10 cellular contexts compared by ENCODE assay signal in genomic region chr1:234531181-234532132, GRCh38. TPM values are rescaled to one million over a fixed set of nuclear protein-coding genes. Genes with fewer than 3 reads are reported as not detected.
DNase-seq lines count a peak whose midpoint lies in the region; ATAC-seq and TF ChIP-seq lines count a peak whose summit lies in the region.
"Had no signal": no experiment of that assay in that cellular context is flagged by ENCODE, and none has a peak within 500 bp of the region (broad histone marks: within the 10 kb centered on the region; RNA-seq: fewer than 3 reads in every experiment).

No MANE protein-coding gene starts in this region.

- H3K27ac Mint-ChIP-seq in activated naive CD8-positive, alpha-beta T cell treated with anti-CD3 and anti-CD28 coated beads, Interleukin-2, amount 50 U/mL, for 24 hours = no peak overlapping the region
- H3K27ac Mint-ChIP-seq: T-helper 1 cell treated with Interleukin-12 subunit alpha and Interleukin-12 subunit beta and Interleukin-4 antibody, amounts not matched to agents 30 μg/mL and 1 μg/mL, for 36 hours had no signal

- no peaks in the 10 kb centered on the region for H3K36me3 Mint-ChIP-seq in activated naive CD8-positive, alpha-beta T cell treated with anti-CD3 and anti-CD28 coated beads, Interleukin-2, amount 50 U/mL, for 24 hours (ENCODE audit: low read depth)

- H3K9me2 ChIP-seq in SK-N-SH = no peaks in the 10 kb centered on the region

- WGBS in SK-N-SH (ENCODE audit: low lambda C conversion rate) = 84% methylated on average over 31 of the region's 31 CpGs

- H4K20me1 ChIP-seq in SK-N-SH (ENCODE audit: insufficient read depth) = no peaks in the 10 kb centered on the region

- CTCF ChIA-PET in SK-N-SH (lab: Yijun Ruan, JAX) = interaction anchor here (1.2 to 1.9 kb wide), 4 partner anchors 12 to 66 kb away, joined by 4 to 7 read pairs (median 6); no protein-coding TSS in a partner anchor

- no peaks in the 10 kb centered on the region for H3K27me3 ChIP-seq in SK-N-SH (ENCODE audit: insufficient read depth)

- no peaks in the 10 kb centered on the region for H3K9me3 ChIP-seq in SK-N-SH

- H3K4me3 ChIP-seq in SK-N-SH (ENCODE audit: low read depth in 2 of 2, low read length in 1 of 2) (no peak overlapping the region), fibroblast of villous mesenchyme (ENCODE audit: low read depth, low read length) (no peak overlapping the region)

- TF ChIP-seq CTCF in SK-N-SH (IDR thresholded peaks at IDR 0.05) = no peak
- TF ChIP-seq CTCF in fibroblast of villous mesenchyme (IDR thresholded peaks at IDR 0.05; ENCODE audit: insufficient read depth, low read depth, low read length) = no peak
- no peak for TF ChIP-seq CTCF in omental fat pad (IDR thresholded peaks at IDR 0.05)
- no peak for TF ChIP-seq CTCF in GM20000 (IDR thresholded peaks at IDR 0.05; ENCODE audit: extremely low read depth, missing control alignments)

- H3K4me3 Mint-ChIP-seq in activated naive CD8-positive, alpha-beta T cell treated with anti-CD3 and anti-CD28 coated beads, Interleukin-2, amount 50 U/mL, for 24 hours = no peak overlapping the region
- H3K4me3 Mint-ChIP-seq: T-helper 1 cell treated with Interleukin-12 subunit alpha and Interleukin-12 subunit beta and Interleukin-4 antibody, amounts not matched to agents 30 μg/mL and 1 μg/mL, for 36 hours had no signal

- no peaks in the 10 kb centered on the region for H3K36me3 ChIP-seq in SK-N-SH (replicated peaks in 1 of 2; ENCODE audit: control insufficient read depth in 1 of 2, insufficient read depth in 2 of 2, low read length in 1 of 2)

- peak overlapping the region; percentile 47; the same call in 1 of the 2 replicates for H3K4me2 ChIP-seq in SK-N-SH

- H3K9me3 Mint-ChIP-seq in activated naive CD8-positive, alpha-beta T cell treated with anti-CD3 and anti-CD28 coated beads, Interleukin-2, amount 50 U/mL, for 24 hours = no peaks in the 10 kb centered on the region
- H3K9me3 Mint-ChIP-seq: T-helper 1 cell treated with Interleukin-12 subunit alpha and Interleukin-12 subunit beta and Interleukin-4 antibody, amounts not matched to agents 30 μg/mL and 1 μg/mL, for 36 hours had no signal

- DNase-seq in AG08395 (ENCODE audit: low spot score) (peak; percentile 74), SK-N-SH (no peak), fibroblast of villous mesenchyme (ENCODE audit: low read depth) (peak; percentile 90), omental fat pad (ENCODE audit: low spot score) (peak; percentile 51), mucosa of gallbladder (ENCODE audit: low spot score) (no peak), GM20000 (ENCODE audit: low spot score) (no peak), NCI-H146 (lab: John Stamatoyannopoulos, UW) (no peak)
- no peak for DNase-seq in activated naive CD8-positive, alpha-beta T cell treated with anti-CD3 and anti-CD28 coated beads, Interleukin-2, amount 50 U/mL, for 24 hours
- DNase-seq: stimulated activated naive CD4-positive, alpha-beta T cell treated with Interleukin-2 at 50 U/mL for 16 hours had no signal

- peak overlapping the region; percentile 64 to 95 for H3K27ac ChIP-seq in SK-N-SH (ENCODE audit: low read depth in 2 of 2, low read length in 1 of 2)

- H3K79me2 ChIP-seq in SK-N-SH (ENCODE audit: insufficient read depth) = no peaks in the 10 kb centered on the region

- H3F3A ChIP-seq in SK-N-SH (replicated peaks; ENCODE audit: insufficient read depth) = peaks cover 25% of the 10 kb centered on the region

- peaks cover 17% of the 10 kb centered on the region for H3K4me1 Mint-ChIP-seq in activated naive CD8-positive, alpha-beta T cell treated with anti-CD3 and anti-CD28 coated beads, Interleukin-2, amount 50 U/mL, for 24 hours

- POLR2A ChIA-PET in SK-N-SH (lab: Yijun Ruan, JAX) = no interaction called here

- H3K4me1 ChIP-seq in SK-N-SH (ENCODE audit: control insufficient read depth in 1 of 2, insufficient read depth in 2 of 2, low read depth in 1 of 2, low read length in 1 of 2) = peaks cover 51 to 57% of the 10 kb centered on the region in 2 experiments

- H3K9ac ChIP-seq in SK-N-SH = peak overlapping the region; percentile 20; the same call in 1 of the 2 replicates

- TF ChIP-seq RAD21 in SK-N-SH (IDR thresholded peaks at IDR 0.05; ENCODE audit: low read length) = no peak

- ATAC-seq in omental fat pad (ENCODE audit: low FRiP score) = peak; percentile 33
- no peak for ATAC-seq in activated naive CD8-positive, alpha-beta T cell treated with anti-CD3 and anti-CD28 coated beads, Interleukin-2, amount 50 U/mL, for 24 hours

- peaks cover 6% of the 10 kb centered on the region for H3K27me3 Mint-ChIP-seq in activated naive CD8-positive, alpha-beta T cell treated with anti-CD3 and anti-CD28 coated beads, Interleukin-2, amount 50 U/mL, for 24 hours

- TF ChIP-seq EP300 in SK-N-SH (IDR thresholded peaks at IDR 0.05; ENCODE audit: borderline replicate concordance in 1 of 2, low read depth in 1 of 2, low read length in 1 of 2) = no peak

- 0 out of 2 replicates have a peak overlapping the region, but pooled peaks have one; percentile 25 for H2AFZ ChIP-seq in SK-N-SH (ENCODE audit: low read depth)

TF ChIP-seq in SK-N-SH, 30 proteins besides CTCF, POLR2A, EP300 and RAD21:
- TF ChIP-seq REST (IDR thresholded peaks at IDR 0.05; ENCODE audit: low read depth, low read length) = 0 out of 2 replicates have a peak, but pooled peaks have one; percentile 12
- peak; percentile 23; the same call in 1 of the 2 replicates for TF ChIP-seq NFIC (IDR thresholded peaks at IDR 0.05; ENCODE audit: borderline replicate concordance)
- no peak for TF ChIP-seq JUND (IDR thresholded peaks at IDR 0.05)
- no peak for TF ChIP-seq GATA2 (CRISPR knock-in tag; IDR thresholded peaks at IDR 0.05)
- TF ChIP-seq RXRA (IDR thresholded peaks at IDR 0.05; ENCODE audit: borderline replicate concordance, low read depth) = no peak
- no peak for TF ChIP-seq TAF1 (IDR thresholded peaks at IDR 0.05; ENCODE audit: borderline replicate concordance, low read depth, low read length)
- peak; percentile 8; the same call in 1 of the 2 replicates for TF ChIP-seq TCF12 (IDR thresholded peaks at IDR 0.05)
TF ChIP-seq in SK-N-SH: peak in this region for 3.

RNA-seq across cellular contexts. Expression of gene TARBP1, which starts 52.5 kb away (rescaled TPM):
- polyA plus RNA-seq in SK-N-SH (2012; rRNA removed) = 33.0 and 46.1 TPM in 2 replicates
- polyA plus RNA-seq in SK-N-SH (2012; cell fraction: cytosol; rRNA removed) = 18.7 and 21.0 TPM in 2 replicates
- polyA plus RNA-seq in SK-N-SH (2012; cell fraction: nucleus; rRNA removed) = 146 and 210 TPM in 2 replicates
- total RNA-seq in fibroblast of villous mesenchyme = 17.7 and 20.3 TPM in 2 replicates
- 10 to 100 TPM; 12.1 to 26.0 (median 13.6) TPM for total RNA-seq in omental fat pad
- 22.0 TPM for total RNA-seq in mucosa of gallbladder

Comparison
In these comparisons a context has a peak if more than half of its experiments do, and no peak if none do; other contexts are left out.
1. DNase-seq: peak in AG08395 (single experiment), fibroblast of villous mesenchyme (single experiment) and omental fat pad (single experiment); none in SK-N-SH (single experiment), mucosa of gallbladder (single experiment), GM20000 (single experiment), NCI-H146 (single experiment) and activated naive CD8-positive, alpha-beta T cell treated with anti-CD3 and anti-CD28 coated beads, Interleukin-2, amount 50 U/mL, for 24 hours (single experiment).